Comparison of ENCODE assay signal across 9 cellular contexts in genomic region chrX:108699368-108699767, GRCh38. TPM values are rescaled to one million over a fixed set of nuclear protein-coding genes. Genes with fewer than 3 reads are reported as not detected.
DNase-seq lines count a peak whose midpoint lies in the region; ATAC-seq and TF ChIP-seq lines count a peak whose summit lies in the region.
"Had no signal": no experiment of that assay in that cellular context is flagged by ENCODE, and none has a peak within 500 bp of the region (broad histone marks: within the 10 kb centered on the region; RNA-seq: fewer than 3 reads in every experiment).

No MANE protein-coding gene starts in this region.

- DNase-seq in cardiac muscle cell (ENCODE audit: low read depth in 1 of 2, low spot score in 1 of 2) (peak; percentile 39 to 51), heart left ventricle (no peak), astrocyte of the cerebellum (ENCODE audit: low read depth) (peak; percentile 3), mesothelial cell of epicardium (ENCODE audit: low spot score in 2 of 2, unreplicated experiment in 2 of 2) (no peak), HPDE6-E6E7 (ENCODE audit: extremely low spot score) (no peak), immature natural killer cell (no peak)
- peak; percentile 9 for DNase-seq in Jurkat, Clone E6-1 (ENCODE audit: low read depth, low spot score)
- no peak for DNase-seq in CD4-positive, alpha-beta memory T cell

- H3K27me3 Mint-ChIP-seq in mesothelial cell of epicardium (ENCODE audit: low read depth) (no peaks in the 10 kb centered on the region), immature natural killer cell (ENCODE audit: low read depth in 3 of 3) (peaks cover 0 to 2% (median 0%) of the 10 kb centered on the region in 3 donors)
- H3K27me3 Mint-ChIP-seq in CD4-positive, alpha-beta memory T cell: no peaks in the 10 kb centered on the region
- H3K27me3 Mint-ChIP-seq: central memory CD8-positive, alpha-beta T cell had no signal

- intact Hi-C loops in heart left ventricle (cut with DNase I): loop anchor here in 4 of 10 donors (5.0 to 10.0 kb wide), 3 partner anchors 685 to 778 kb away; no protein-coding TSS in a partner anchor
- intact Hi-C loops in CD4-positive, alpha-beta memory T cell (cut with micrococcal nuclease): no loop called here

- H3K36me3 Mint-ChIP-seq in mesothelial cell of epicardium (peaks cover 10% of the 10 kb centered on the region), immature natural killer cell (no peaks in the 10 kb centered on the region)
- H3K36me3 Mint-ChIP-seq in CD4-positive, alpha-beta memory T cell: no peaks in the 10 kb centered on the region

- peaks cover 33% of the 10 kb centered on the region for H3K36me3 ChIP-seq in cardiac muscle cell
- H3K36me3 ChIP-seq in heart left ventricle: peaks cover 0 to 9% (median 0%) of the 10 kb centered on the region in 9 donors
- no peaks in the 10 kb centered on the region for H3K36me3 ChIP-seq in CD4-positive, alpha-beta memory T cell (ENCODE audit: insufficient read depth, low read length)

- CTCF ChIA-PET in CD4-positive, alpha-beta memory T cell (lab: Charles Lee; ENCODE audit: partially characterized antibody): no interaction called here

- no peak for TF ChIP-seq POLR2A in heart left ventricle (IDR thresholded peaks at IDR 0.05)

- in situ Hi-C loops in astrocyte of the cerebellum (cut with HindIII; ENCODE audit: low sequenced_read_pairs): no loop called here

- POLR2A ChIA-PET in CD4-positive, alpha-beta memory T cell (lab: Charles Lee; ENCODE audit: partially characterized antibody): no interaction called here

- H3K4me1 Mint-ChIP-seq in mesothelial cell of epicardium (no peaks in the 10 kb centered on the region), immature natural killer cell (no peaks in the 10 kb centered on the region)
- no peaks in the 10 kb centered on the region for H3K4me1 Mint-ChIP-seq in CD4-positive, alpha-beta memory T cell
- H3K4me1 Mint-ChIP-seq: central memory CD8-positive, alpha-beta T cell had no signal

- no peaks in the 10 kb centered on the region for H3K4me1 ChIP-seq in cardiac muscle cell (ENCODE audit: low read depth)
- H3K4me1 ChIP-seq in heart left ventricle: no peaks in the 10 kb centered on the region
- no peaks in the 10 kb centered on the region for H3K4me1 ChIP-seq in CD4-positive, alpha-beta memory T cell (ENCODE audit: insufficient read depth, low read length)

- TF ChIP-seq CTCF in cardiac muscle cell (IDR thresholded peaks at IDR 0.05; ENCODE audit: low read depth, low read length) (peak; percentile 29), heart left ventricle (IDR thresholded peaks at IDR 0.05) (peak in 6 of 12 donors; percentile 16 to 34 (median 30)), astrocyte of the cerebellum (IDR thresholded peaks at IDR 0.05; ENCODE audit: low read depth, low read length, missing control alignments) (peak; percentile 29), mesothelial cell of epicardium (IDR thresholded peaks at IDR 0.05; ENCODE audit: unreplicated experiment) (peak; percentile 22)

- no peak overlapping the region for H3K4me3 Mint-ChIP-seq in mesothelial cell of epicardium
- no peak overlapping the region for H3K4me3 Mint-ChIP-seq in CD4-positive, alpha-beta memory T cell
- no peak overlapping the region for H3K4me3 Mint-ChIP-seq in immature natural killer cell
- H3K4me3 Mint-ChIP-seq: central memory CD8-positive, alpha-beta T cell had no signal

- H3K27ac Mint-ChIP-seq in mesothelial cell of epicardium (no peak overlapping the region), immature natural killer cell (no peak overlapping the region)
- no peak overlapping the region for H3K27ac Mint-ChIP-seq in CD4-positive, alpha-beta memory T cell

- WGBS in heart left ventricle, 4 donors: 14 to 41% (median 28%) methylated on average over 1 of the region's 1 CpG

- no peaks in the 10 kb centered on the region for H3K9me3 Mint-ChIP-seq in mesothelial cell of epicardium
- H3K9me3 Mint-ChIP-seq in CD4-positive, alpha-beta memory T cell: peaks cover 0 to 2% (median 0%) of the 10 kb centered on the region in 8 donors
- H3K9me3 Mint-ChIP-seq in immature natural killer cell: no peaks in the 10 kb centered on the region
- H3K9me3 Mint-ChIP-seq: central memory CD8-positive, alpha-beta T cell had no signal

- no peak for ATAC-seq in heart left ventricle

- H3K4me3 ChIP-seq in cardiac muscle cell (no peak overlapping the region), heart left ventricle (no peak overlapping the region), astrocyte of the cerebellum (ENCODE audit: low read depth, low read length) (no peak overlapping the region)
- no peak overlapping the region for H3K4me3 ChIP-seq in Jurkat, Clone E6-1 (ENCODE audit: low read length)
- H3K4me3 ChIP-seq in CD4-positive, alpha-beta memory T cell (ENCODE audit: low read length in 2 of 2): no peak overlapping the region

- H3K27ac ChIP-seq in cardiac muscle cell (peak overlapping the region; percentile 18), heart left ventricle (no peak overlapping the region)
- no peak overlapping the region for H3K27ac ChIP-seq in CD4-positive, alpha-beta memory T cell (ENCODE audit: low read depth, low read length)

- H3K9me3 ChIP-seq in cardiac muscle cell (ENCODE audit: low read depth): no peaks in the 10 kb centered on the region
- H3K9me3 ChIP-seq in heart left ventricle: no peaks in the 10 kb centered on the region
- H3K9me3 ChIP-seq in CD4-positive, alpha-beta memory T cell (ENCODE audit: control insufficient read depth in 1 of 2, low read length in 2 of 2): no peaks in the 10 kb centered on the region

- H3K27me3 ChIP-seq in cardiac muscle cell (no peaks in the 10 kb centered on the region), heart left ventricle (no peaks in the 10 kb centered on the region)
- no peaks in the 10 kb centered on the region for H3K27me3 ChIP-seq in CD4-positive, alpha-beta memory T cell (ENCODE audit: insufficient read depth, low read length)

RNA-seq across cellular contexts. Expression of gene IRS4, which starts 37.0 kb away (rescaled TPM):
- total RNA-seq in cardiac muscle cell (0.35 TPM in 1 of 2 replicates, not detected in the other), heart left ventricle (under 1 TPM in 1 of 9 donors, not detected in 8; 0.11 TPM), mesothelial cell of epicardium (2.2 to 2.7 TPM (median 2.2 TPM) in 3 replicates)
- polyA plus RNA-seq in cardiac muscle cell (not detected in 2 replicates), heart left ventricle (not detected), immature natural killer cell (not detected)
- not detected for polyA plus RNA-seq in Jurkat, Clone E6-1 (2012; ENCODE audit: insufficient read depth, insufficient read length)
- total RNA-seq in CD4-positive, alpha-beta memory T cell: not detected
- polyA plus RNA-seq in CD4-positive, alpha-beta memory T cell: not detected

Comparison
In these comparisons a context has a peak if more than half of its experiments do, and no peak if none do; other contexts are left out.
1. DNase-seq: peak in cardiac muscle cell (2 of 2), Jurkat, Clone E6-1 (single experiment) and astrocyte of the cerebellum (single experiment); none in heart left ventricle (0 of 5), mesothelial cell of epicardium (0 of 2), CD4-positive, alpha-beta memory T cell (0 of 5), HPDE6-E6E7 (single experiment) and immature natural killer cell (0 of 3).